17 cellular contexts compared by ENCODE assay signal in the genomic region with DNA sequence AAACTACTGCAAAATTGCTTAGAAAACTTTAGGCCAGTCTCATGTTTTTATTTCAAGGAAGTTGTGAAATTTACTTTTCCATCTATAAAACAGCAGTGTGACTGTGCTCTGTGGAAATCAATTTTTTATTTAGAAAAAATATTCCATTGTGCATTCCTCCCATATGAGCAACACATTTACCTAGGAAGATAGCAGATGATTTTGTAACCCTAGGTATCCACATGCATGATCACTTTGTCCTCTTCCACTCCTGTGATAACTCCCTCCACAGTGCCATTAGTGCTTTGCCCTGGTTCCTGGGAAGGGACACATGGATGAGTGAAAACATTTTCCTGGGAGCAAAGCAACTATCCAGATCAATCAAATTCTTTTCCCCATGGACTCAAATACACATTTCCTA.
"Had no signal": no experiment of that assay in that cellular context is flagged by ENCODE, and none has a peak within 500 bp of the region (broad histone marks: within the 10 kb centered on the region; RNA-seq: fewer than 3 reads in every experiment).

No MANE protein-coding gene starts in this region.

- DNase-seq: activated CD4-positive, alpha-beta T cell treated with anti-CD3 and anti-CD28 coated beads, Interleukin-2, amount 50 U/mL, for 48 hours; activated naive CD4-positive, alpha-beta T cell treated with Interleukin-2 at 50 U/mL for 16 hours; dorsolateral prefrontal cortex; endodermal cell; left lung; naive thymus-derived CD8-positive, alpha-beta T cell; stimulated activated CD4-positive, alpha-beta T cell treated with anti-CD3 and anti-CD28 coated beads, Interleukin-12 subunit alpha, Interleukin-12 subunit beta, amount 100 ng/mL, for 4 hours; tibial artery; WERI-Rb-1 had no signal

- H3K4me3 Mint-ChIP-seq: activated T-helper 17 cell treated with anti-CD3 and anti-CD28 coated beads, Interleukin-2, amount 50 U/mL, for 72 hours; endodermal cell; memory B cell; naive thymus-derived CD8-positive, alpha-beta T cell; stimulated activated effector memory CD8-positive, alpha-beta T cell treated with anti-CD3 and anti-CD28 coated beads, Interleukin-12 subunit alpha, Interleukin-12 subunit beta, amount 100 ng/mL, for 72 hours had no signal

- ATAC-seq: activated T-helper 17 cell treated with anti-CD3 and anti-CD28 coated beads, Interleukin-2, amount 50 U/mL, for 72 hours; esophagus mucosa; left lung; naive thymus-derived CD8-positive, alpha-beta T cell; stimulated activated effector memory CD8-positive, alpha-beta T cell treated with anti-CD3 and anti-CD28 coated beads, Interleukin-12 subunit alpha, Interleukin-12 subunit beta, amount 100 ng/mL, for 72 hours had no signal

- H3K4me1 Mint-ChIP-seq: activated T-helper 17 cell treated with anti-CD3 and anti-CD28 coated beads, Interleukin-2, amount 50 U/mL, for 72 hours; endodermal cell; stimulated activated effector memory CD8-positive, alpha-beta T cell treated with anti-CD3 and anti-CD28 coated beads, Interleukin-12 subunit alpha, Interleukin-12 subunit beta, amount 100 ng/mL, for 72 hours had no signal

- H3K4me3 ChIP-seq: ascending aorta, dorsolateral prefrontal cortex, hepatocyte, left lung, tibial artery, vagina had no signal

- H3K9me3 Mint-ChIP-seq: activated T-helper 17 cell treated with anti-CD3 and anti-CD28 coated beads, Interleukin-2, amount 50 U/mL, for 72 hours; endodermal cell; memory B cell; naive thymus-derived CD8-positive, alpha-beta T cell; stimulated activated effector memory CD8-positive, alpha-beta T cell treated with anti-CD3 and anti-CD28 coated beads, Interleukin-12 subunit alpha, Interleukin-12 subunit beta, amount 100 ng/mL, for 72 hours had no signal

- H3K27ac Mint-ChIP-seq: activated T-helper 17 cell treated with anti-CD3 and anti-CD28 coated beads, Interleukin-2, amount 50 U/mL, for 72 hours; endodermal cell; memory B cell; stimulated activated effector memory CD8-positive, alpha-beta T cell treated with anti-CD3 and anti-CD28 coated beads, Interleukin-12 subunit alpha, Interleukin-12 subunit beta, amount 100 ng/mL, for 72 hours had no signal

- H3K4me1 ChIP-seq: ascending aorta, parathyroid adenoma, tibial artery, vagina had no signal

- H3K27ac ChIP-seq: ascending aorta, dorsolateral prefrontal cortex, hepatocyte, left lung, parathyroid adenoma, tibial artery, vagina, WERI-Rb-1 had no signal

- H3K27me3 Mint-ChIP-seq: activated T-helper 17 cell treated with anti-CD3 and anti-CD28 coated beads, Interleukin-2, amount 50 U/mL, for 72 hours; memory B cell; naive thymus-derived CD8-positive, alpha-beta T cell had no signal

- H3K36me3 ChIP-seq: ascending aorta, left lung, tibial artery, vagina, WERI-Rb-1 had no signal

- H3K36me3 Mint-ChIP-seq: memory B cell; naive thymus-derived CD8-positive, alpha-beta T cell; stimulated activated effector memory CD8-positive, alpha-beta T cell treated with anti-CD3 and anti-CD28 coated beads, Interleukin-12 subunit alpha, Interleukin-12 subunit beta, amount 100 ng/mL, for 72 hours had no signal

- H3K9me3 ChIP-seq: ascending aorta, left lung, tibial artery, vagina had no signal

- H3K27me3 ChIP-seq: ascending aorta, dorsolateral prefrontal cortex, hepatocyte, left lung, tibial artery, vagina had no signal
